Comparison of ENCODE assay signal across 8 cellular contexts in the genomic region with DNA sequence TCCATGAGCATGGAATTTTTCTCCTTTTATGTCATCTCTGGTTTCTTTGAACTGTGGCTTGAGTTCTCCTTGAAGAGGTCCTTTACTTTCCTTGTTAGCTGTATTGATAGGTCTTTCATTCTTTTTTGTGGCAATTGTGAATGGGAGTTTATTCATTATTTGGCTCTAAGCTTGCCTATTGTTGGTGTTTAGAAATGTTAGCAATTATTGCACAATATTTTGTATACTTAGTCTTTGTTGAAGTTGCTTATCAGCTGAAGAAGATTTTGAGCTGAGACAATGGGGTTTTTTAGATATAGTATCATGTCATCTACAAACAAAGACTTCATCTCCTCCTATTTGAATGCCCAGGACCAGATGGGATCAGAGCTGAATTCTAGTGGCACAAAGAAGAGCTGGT.
"Had no signal": no experiment of that assay in that cellular context is flagged by ENCODE, and none has a peak within 500 bp of the region (broad histone marks: within the 10 kb centered on the region; RNA-seq: fewer than 3 reads in every experiment).

No MANE protein-coding gene starts in this region.

- FAIRE-seq: G401.6, GM12878, GM12891, GM12892, GM18507, GM19239 had no signal

- ATAC-seq: GM12878 had no signal

- H3K4me3 ChIP-seq: GM12878 had no signal

- DNase-seq: GDM1, GF-D8 had no signal
